10 cellular contexts compared by ENCODE assay signal in the genomic region with DNA sequence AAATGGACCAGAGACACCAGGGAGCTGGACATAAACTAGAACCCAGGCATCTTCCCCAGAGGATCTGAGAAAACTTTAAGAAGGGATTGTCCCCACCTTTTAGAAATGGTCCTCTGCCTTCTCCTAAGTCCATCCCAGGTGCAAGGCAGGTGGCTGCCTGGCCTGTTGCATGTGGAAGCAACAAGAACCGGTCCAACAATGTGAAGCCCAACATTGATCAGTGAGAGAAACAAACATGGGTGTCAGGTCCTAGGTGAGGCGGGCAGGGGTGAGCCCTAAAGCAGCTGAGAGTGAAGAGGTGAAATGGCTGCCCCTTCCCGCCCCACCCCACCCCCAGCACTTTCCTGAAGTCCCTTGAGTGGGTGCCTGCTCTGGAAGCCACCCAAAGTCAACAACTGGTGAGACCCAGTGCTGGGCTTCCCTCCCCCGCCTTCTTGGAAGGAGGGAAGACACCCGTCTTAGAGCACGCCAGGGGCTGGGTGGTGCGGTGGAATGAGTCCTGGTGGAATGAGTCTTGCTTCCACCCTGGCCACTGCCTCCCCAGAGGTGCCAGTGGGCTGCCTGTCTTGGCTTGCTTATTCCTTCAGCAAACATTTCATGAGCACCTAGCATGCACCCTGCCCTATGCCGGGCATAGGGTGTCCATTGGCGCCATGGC. TPM values are rescaled to one million over a fixed set of nuclear protein-coding genes. Genes with fewer than 3 reads are reported as not detected.
DNase-seq lines count a peak whose midpoint lies in the region; ATAC-seq and TF ChIP-seq lines count a peak whose summit lies in the region.
"Had no signal": no experiment of that assay in that cellular context is flagged by ENCODE, and none has a peak within 500 bp of the region (broad histone marks: within the 10 kb centered on the region; RNA-seq: fewer than 3 reads in every experiment).

No MANE protein-coding gene starts in this region.

- no peaks in the 10 kb centered on the region for H3K9me3 Mint-ChIP-seq in GM23338
- no peaks in the 10 kb centered on the region for H3K9me3 Mint-ChIP-seq in mesothelial cell of epicardium

- no peaks in the 10 kb centered on the region for H3K9me3 ChIP-seq in adipocyte (ENCODE audit: control insufficient read depth, low read length)

- no peak overlapping the region for H3K4me2 ChIP-seq in GM23338

- H3K4me1 ChIP-seq in ACC112 (ENCODE audit: control insufficient read depth, insufficient read depth, low read length, unreplicated experiment) (peaks cover 24% of the 10 kb centered on the region), GM23338 (ENCODE audit: insufficient read depth) (peaks cover 3% of the 10 kb centered on the region), adipocyte (ENCODE audit: control insufficient read depth, insufficient read depth, low read length) (peaks cover 63% of the 10 kb centered on the region)

- no peak overlapping the region for H3K27ac Mint-ChIP-seq in GM23338
- H3K27ac Mint-ChIP-seq in mesothelial cell of epicardium, result no peak overlapping the region

- H3K9me2 ChIP-seq in GM23338 (ENCODE audit: insufficient read depth), result no peaks in the 10 kb centered on the region

- H3K4me1 Mint-ChIP-seq in GM23338, result peaks cover 7% of the 10 kb centered on the region
- peaks cover 15% of the 10 kb centered on the region for H3K4me1 Mint-ChIP-seq in mesothelial cell of epicardium

- H3K36me3 ChIP-seq in ACC112 (ENCODE audit: insufficient read depth, low read length) (no peaks in the 10 kb centered on the region), GM23338 (ENCODE audit: insufficient read depth) (no peaks in the 10 kb centered on the region), adipocyte (ENCODE audit: control insufficient read depth, insufficient read depth, low read length, severe bottlenecking) (peaks cover 26% of the 10 kb centered on the region)

- H3K27ac ChIP-seq in ACC112 (ENCODE audit: low read depth, low read length) (no peak overlapping the region), GM23338 (ENCODE audit: low read depth) (no peak overlapping the region)

- no peaks in the 10 kb centered on the region; the same call in 2 of the 3 replicates for H3K36me3 Mint-ChIP-seq in GM23338 (ENCODE audit: low read depth)
- peaks cover 15% of the 10 kb centered on the region for H3K36me3 Mint-ChIP-seq in mesothelial cell of epicardium

- H3K27me3 ChIP-seq in ACC112 (ENCODE audit: insufficient read depth, low read length) (no peaks in the 10 kb centered on the region), GM23338 (ENCODE audit: insufficient read depth) (no peaks in the 10 kb centered on the region), adipocyte (replicated peaks; ENCODE audit: control insufficient read depth, insufficient read depth, low read length) (no peaks in the 10 kb centered on the region)

- ATAC-seq in GM23338 (no peak), GM18909 (IDR thresholded peaks at IDR 0.05; ENCODE audit: poor library complexity, unreplicated experiment) (no peak), HG02763 (IDR thresholded peaks at IDR 0.05; ENCODE audit: unreplicated experiment) (no peak)

- H3K27me3 Mint-ChIP-seq in GM23338 (ENCODE audit: insufficient read depth, low read depth, poor library complexity) (peaks cover 4% of the 10 kb centered on the region), mesothelial cell of epicardium (ENCODE audit: low read depth) (no peaks in the 10 kb centered on the region)

- H3K4me3 ChIP-seq in ACC112 (ENCODE audit: low read depth, low read length) (peak overlapping the region; percentile 91), GM23338 (no peak overlapping the region), adipocyte (ENCODE audit: low read length) (peak overlapping the region; percentile 90)

- TF ChIP-seq CTCF in GM23338 (conservative IDR thresholded peaks at IDR 0.05; ENCODE audit: low read depth in 2 of 2), result no peak
- TF ChIP-seq CTCF in mesothelial cell of epicardium (IDR thresholded peaks at IDR 0.05; ENCODE audit: unreplicated experiment), result no peak

- DNase-seq in GM23338 (ENCODE audit: low spot score) (no peak), adipocyte (ENCODE audit: low read depth) (no peak), mesothelial cell of epicardium (ENCODE audit: low spot score in 2 of 2, unreplicated experiment in 2 of 2) (no peak), NCI-H1930 (lab: John Stamatoyannopoulos, UW) (no peak), middle frontal gyrus (ENCODE audit: extremely low spot score, low spot score) (no peak)

- no peak overlapping the region for H2AFZ ChIP-seq in ACC112 (ENCODE audit: low read length, unreplicated experiment)
- H2AFZ ChIP-seq in GM23338, result no peak overlapping the region

- no peaks in the 10 kb centered on the region for H3F3A ChIP-seq in GM23338 (replicated peaks; ENCODE audit: low read depth)

- H3K9ac ChIP-seq in adipocyte (ENCODE audit: low read length), result peak overlapping the region; percentile 97

- H3K79me2 ChIP-seq in ACC112 (ENCODE audit: control insufficient read depth, insufficient read depth, low read length, unreplicated experiment), result peaks cover 50% of the 10 kb centered on the region
- no peaks in the 10 kb centered on the region for H3K79me2 ChIP-seq in GM23338 (replicated peaks; ENCODE audit: insufficient read depth)

- no peaks in the 10 kb centered on the region; the same call in 1 of the 2 replicates for H4K20me1 ChIP-seq in GM23338 (replicated peaks; ENCODE audit: insufficient read depth)

- peak overlapping the region; percentile 89 for H3K4me3 Mint-ChIP-seq in GM23338
- H3K4me3 Mint-ChIP-seq in mesothelial cell of epicardium, result peak overlapping the region; percentile 70

TF ChIP-seq in GM23338, 12 proteins besides CTCF, POLR2A, EP300 and RAD21:
- TF ChIP-seq EZH2 (IDR thresholded peaks at IDR 0.05; ENCODE audit: low read depth, unreplicated experiment) (no peak), JUNB (IDR thresholded peaks at IDR 0.05; ENCODE audit: unreplicated experiment) (no peak), REST (IDR thresholded peaks at IDR 0.05; ENCODE audit: unreplicated experiment) (no peak), EZH2phosphoT487 (IDR thresholded peaks at IDR 0.05; ENCODE audit: unreplicated experiment) (no peak), STAT1 (IDR thresholded peaks at IDR 0.05; ENCODE audit: unreplicated experiment) (no peak), ZNF114 (CRISPR knock-in tag; IDR thresholded peaks at IDR 0.05) (no peak)

RNA-seq across cellular contexts. Expression of gene AP1M1, which starts 1.7 kb away (rescaled TPM):
- 32.0 and 32.4 TPM in 2 replicates for total RNA-seq in GM23338 (2014; rRNA removed; shearing (Covaris generic))
- polyA plus RNA-seq in GM23338 (2016; fragmentation: Nextera tagmentation; extraction: Ambion mirVana), result 22.0 and 23.1 TPM in 2 replicates
- 48.4 to 53.9 TPM (median 49.4 TPM) in 3 replicates for total RNA-seq in mesothelial cell of epicardium

RNA-seq across cellular contexts. Expression of gene FAM32A, which starts 14.2 kb away (rescaled TPM):
- total RNA-seq in GM23338 (2014; rRNA removed; shearing (Covaris generic)), result 58.2 and 62.3 TPM in 2 replicates
- polyA plus RNA-seq in GM23338 (2016; fragmentation: Nextera tagmentation; extraction: Ambion mirVana), result 58.9 and 67.3 TPM in 2 replicates
- 88.1 to 90.3 TPM (median 88.9 TPM) in 3 replicates for total RNA-seq in mesothelial cell of epicardium

RNA-seq across cellular contexts. Expression of gene CIB3, which starts 26.1 kb away (rescaled TPM):
- not detected in 2 replicates for total RNA-seq in GM23338 (2014; rRNA removed; shearing (Covaris generic))
- polyA plus RNA-seq in GM23338 (2016; fragmentation: Nextera tagmentation; extraction: Ambion mirVana), result 0.56 TPM in 1 of 2 replicates, not detected in the other
- not detected in 3 replicates for total RNA-seq in mesothelial cell of epicardium
- total RNA-seq: Daoy, LHCN-M2 had no signal

RNA-seq across cellular contexts. Expression of gene HSH2D, which starts 55.9 kb away (rescaled TPM):
- 0.97 and 1.4 TPM in 2 replicates for total RNA-seq in GM23338 (2014; rRNA removed; shearing (Covaris generic))
- polyA plus RNA-seq in GM23338 (2016; fragmentation: Nextera tagmentation; extraction: Ambion mirVana), result 0.81 and 1.1 TPM in 2 replicates
- 0.27 to 0.38 TPM (median 0.32 TPM) in 3 replicates for total RNA-seq in mesothelial cell of epicardium
- total RNA-seq: Daoy, LHCN-M2 had no signal
